Comparison of ENCODE assay signal across 1 cellular context in the genomic region with DNA sequence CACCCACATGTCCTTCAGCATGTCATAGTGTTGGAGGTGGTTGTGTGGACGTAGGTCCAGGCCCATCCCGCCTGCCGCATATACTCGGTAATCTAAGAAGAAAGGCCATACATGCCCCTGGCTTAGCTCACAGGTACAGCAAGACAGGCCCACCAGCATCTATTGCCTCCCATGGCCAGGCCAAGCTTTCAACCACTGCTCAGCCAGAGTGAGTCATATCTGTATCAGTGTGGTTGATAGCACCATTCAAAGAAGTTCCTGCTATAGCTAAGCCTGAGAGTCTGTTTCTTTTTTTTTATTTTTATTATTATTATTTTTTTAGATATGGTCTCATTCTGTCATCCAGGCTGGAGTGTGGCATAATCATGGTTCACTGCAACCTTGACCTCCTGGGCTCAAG.
TF ChIP-seq lines count a peak whose summit lies in the region.

No MANE protein-coding gene starts in this region.

TF ChIP-seq in GM12878, 131 proteins besides CTCF, POLR2A, EP300 and RAD21 (continued from another document and continues in another):
- no peak for TF ChIP-seq POLR2AphosphoS2 (IDR thresholded peaks at IDR 0.05; ENCODE audit: low read depth, low read length)
- peak; percentile 73; the same call in 1 of the 2 replicates for TF ChIP-seq PAX5 (IDR thresholded peaks at IDR 0.05; ENCODE audit: borderline replicate concordance, low read depth, low read length)
- TF ChIP-seq SIX5 (IDR thresholded peaks at IDR 0.05; ENCODE audit: low read depth, low read length, severe bottlenecking) = no peak
- TF ChIP-seq, protein P1, sequence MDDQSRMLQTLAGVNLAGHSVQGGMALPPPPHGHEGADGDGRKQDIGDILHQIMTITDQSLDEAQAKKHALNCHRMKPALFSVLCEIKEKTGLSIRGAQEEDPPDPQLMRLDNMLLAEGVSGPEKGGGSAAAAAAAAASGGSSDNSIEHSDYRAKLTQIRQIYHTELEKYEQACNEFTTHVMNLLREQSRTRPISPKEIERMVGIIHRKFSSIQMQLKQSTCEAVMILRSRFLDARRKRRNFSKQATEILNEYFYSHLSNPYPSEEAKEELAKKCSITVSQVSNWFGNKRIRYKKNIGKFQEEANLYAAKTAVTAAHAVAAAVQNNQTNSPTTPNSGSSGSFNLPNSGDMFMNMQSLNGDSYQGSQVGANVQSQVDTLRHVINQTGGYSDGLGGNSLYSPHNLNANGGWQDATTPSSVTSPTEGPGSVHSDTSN (IDR thresholded peaks at IDR 0.05; ENCODE audit: insufficient replicate concordance, low read depth, low read length) = no peak
- TF ChIP-seq ESRRA (IDR thresholded peaks at IDR 0.05; ENCODE audit: low read length) = no peak
- no peak for TF ChIP-seq WRNIP1 (IDR thresholded peaks at IDR 0.05; ENCODE audit: borderline replicate concordance, low read depth, low read length)
- TF ChIP-seq POU2F2 (IDR thresholded peaks at IDR 0.05; ENCODE audit: borderline replicate concordance, low read depth, low read length) = no peak
- no peak for TF ChIP-seq NFYA (IDR thresholded peaks at IDR 0.05; ENCODE audit: borderline replicate concordance, low read depth, low read length)
- TF ChIP-seq, protein P2, sequence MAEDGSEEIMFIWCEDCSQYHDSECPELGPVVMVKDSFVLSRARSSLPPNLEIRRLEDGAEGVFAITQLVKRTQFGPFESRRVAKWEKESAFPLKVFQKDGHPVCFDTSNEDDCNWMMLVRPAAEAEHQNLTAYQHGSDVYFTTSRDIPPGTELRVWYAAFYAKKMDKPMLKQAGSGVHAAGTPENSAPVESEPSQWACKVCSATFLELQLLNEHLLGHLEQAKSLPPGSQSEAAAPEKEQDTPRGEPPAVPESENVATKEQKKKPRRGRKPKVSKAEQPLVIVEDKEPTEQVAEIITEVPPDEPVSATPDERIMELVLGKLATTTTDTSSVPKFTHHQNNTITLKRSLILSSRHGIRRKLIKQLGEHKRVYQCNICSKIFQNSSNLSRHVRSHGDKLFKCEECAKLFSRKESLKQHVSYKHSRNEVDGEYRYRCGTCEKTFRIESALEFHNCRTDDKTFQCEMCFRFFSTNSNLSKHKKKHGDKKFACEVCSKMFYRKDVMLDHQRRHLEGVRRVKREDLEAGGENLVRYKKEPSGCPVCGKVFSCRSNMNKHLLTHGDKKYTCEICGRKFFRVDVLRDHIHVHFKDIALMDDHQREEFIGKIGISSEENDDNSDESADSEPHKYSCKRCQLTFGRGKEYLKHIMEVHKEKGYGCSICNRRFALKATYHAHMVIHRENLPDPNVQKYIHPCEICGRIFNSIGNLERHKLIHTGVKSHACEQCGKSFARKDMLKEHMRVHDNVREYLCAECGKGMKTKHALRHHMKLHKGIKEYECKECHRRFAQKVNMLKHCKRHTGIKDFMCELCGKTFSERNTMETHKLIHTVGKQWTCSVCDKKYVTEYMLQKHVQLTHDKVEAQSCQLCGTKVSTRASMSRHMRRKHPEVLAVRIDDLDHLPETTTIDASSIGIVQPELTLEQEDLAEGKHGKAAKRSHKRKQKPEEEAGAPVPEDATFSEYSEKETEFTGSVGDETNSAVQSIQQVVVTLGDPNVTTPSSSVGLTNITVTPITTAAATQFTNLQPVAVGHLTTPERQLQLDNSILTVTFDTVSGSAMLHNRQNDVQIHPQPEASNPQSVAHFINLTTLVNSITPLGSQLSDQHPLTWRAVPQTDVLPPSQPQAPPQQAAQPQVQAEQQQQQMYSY (CRISPR knock-in tag; IDR thresholded peaks at IDR 0.05) = no peak
- TF ChIP-seq TBL1XR1 (IDR thresholded peaks at IDR 0.05; ENCODE audit: low read depth, low read length) = no peak
- TF ChIP-seq, protein P3, sequence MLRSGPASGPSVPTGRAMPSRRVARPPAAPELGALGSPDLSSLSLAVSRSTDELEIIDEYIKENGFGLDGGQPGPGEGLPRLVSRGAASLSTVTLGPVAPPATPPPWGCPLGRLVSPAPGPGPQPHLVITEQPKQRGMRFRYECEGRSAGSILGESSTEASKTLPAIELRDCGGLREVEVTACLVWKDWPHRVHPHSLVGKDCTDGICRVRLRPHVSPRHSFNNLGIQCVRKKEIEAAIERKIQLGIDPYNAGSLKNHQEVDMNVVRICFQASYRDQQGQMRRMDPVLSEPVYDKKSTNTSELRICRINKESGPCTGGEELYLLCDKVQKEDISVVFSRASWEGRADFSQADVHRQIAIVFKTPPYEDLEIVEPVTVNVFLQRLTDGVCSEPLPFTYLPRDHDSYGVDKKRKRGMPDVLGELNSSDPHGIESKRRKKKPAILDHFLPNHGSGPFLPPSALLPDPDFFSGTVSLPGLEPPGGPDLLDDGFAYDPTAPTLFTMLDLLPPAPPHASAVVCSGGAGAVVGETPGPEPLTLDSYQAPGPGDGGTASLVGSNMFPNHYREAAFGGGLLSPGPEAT (IDR thresholded peaks at IDR 0.05; ENCODE audit: low read depth) = no peak
- no peak for TF ChIP-seq ZZZ3 (IDR thresholded peaks at IDR 0.05; ENCODE audit: control insufficient read depth, insufficient read length, low read depth)
- TF ChIP-seq DPF2 (IDR thresholded peaks at IDR 0.05) = peak; percentile 52
- TF ChIP-seq, protein P4, sequence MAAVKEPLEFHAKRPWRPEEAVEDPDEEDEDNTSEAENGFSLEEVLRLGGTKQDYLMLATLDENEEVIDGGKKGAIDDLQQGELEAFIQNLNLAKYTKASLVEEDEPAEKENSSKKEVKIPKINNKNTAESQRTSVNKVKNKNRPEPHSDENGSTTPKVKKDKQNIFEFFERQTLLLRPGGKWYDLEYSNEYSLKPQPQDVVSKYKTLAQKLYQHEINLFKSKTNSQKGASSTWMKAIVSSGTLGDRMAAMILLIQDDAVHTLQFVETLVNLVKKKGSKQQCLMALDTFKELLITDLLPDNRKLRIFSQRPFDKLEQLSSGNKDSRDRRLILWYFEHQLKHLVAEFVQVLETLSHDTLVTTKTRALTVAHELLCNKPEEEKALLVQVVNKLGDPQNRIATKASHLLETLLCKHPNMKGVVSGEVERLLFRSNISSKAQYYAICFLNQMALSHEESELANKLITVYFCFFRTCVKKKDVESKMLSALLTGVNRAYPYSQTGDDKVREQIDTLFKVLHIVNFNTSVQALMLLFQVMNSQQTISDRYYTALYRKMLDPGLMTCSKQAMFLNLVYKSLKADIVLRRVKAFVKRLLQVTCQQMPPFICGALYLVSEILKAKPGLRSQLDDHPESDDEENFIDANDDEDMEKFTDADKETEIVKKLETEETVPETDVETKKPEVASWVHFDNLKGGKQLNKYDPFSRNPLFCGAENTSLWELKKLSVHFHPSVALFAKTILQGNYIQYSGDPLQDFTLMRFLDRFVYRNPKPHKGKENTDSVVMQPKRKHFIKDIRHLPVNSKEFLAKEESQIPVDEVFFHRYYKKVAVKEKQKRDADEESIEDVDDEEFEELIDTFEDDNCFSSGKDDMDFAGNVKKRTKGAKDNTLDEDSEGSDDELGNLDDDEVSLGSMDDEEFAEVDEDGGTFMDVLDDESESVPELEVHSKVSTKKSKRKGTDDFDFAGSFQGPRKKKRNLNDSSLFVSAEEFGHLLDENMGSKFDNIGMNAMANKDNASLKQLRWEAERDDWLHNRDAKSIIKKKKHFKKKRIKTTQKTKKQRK (IDR thresholded peaks at IDR 0.05; ENCODE audit: low read depth, low read length) = no peak
- no peak for TF ChIP-seq FOXK2 (IDR thresholded peaks at IDR 0.05)
- peak; percentile 95 for TF ChIP-seq RUNX3 (IDR thresholded peaks at IDR 0.05; ENCODE audit: low read length)
- TF ChIP-seq, protein P5, sequence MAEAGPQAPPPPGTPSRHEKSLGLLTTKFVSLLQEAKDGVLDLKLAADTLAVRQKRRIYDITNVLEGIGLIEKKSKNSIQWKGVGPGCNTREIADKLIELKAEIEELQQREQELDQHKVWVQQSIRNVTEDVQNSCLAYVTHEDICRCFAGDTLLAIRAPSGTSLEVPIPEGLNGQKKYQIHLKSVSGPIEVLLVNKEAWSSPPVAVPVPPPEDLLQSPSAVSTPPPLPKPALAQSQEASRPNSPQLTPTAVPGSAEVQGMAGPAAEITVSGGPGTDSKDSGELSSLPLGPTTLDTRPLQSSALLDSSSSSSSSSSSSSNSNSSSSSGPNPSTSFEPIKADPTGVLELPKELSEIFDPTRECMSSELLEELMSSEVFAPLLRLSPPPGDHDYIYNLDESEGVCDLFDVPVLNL (IDR thresholded peaks at IDR 0.05; ENCODE audit: low read depth, low read length) = no peak
- no peak for TF ChIP-seq ZNF274 (IDR thresholded peaks at IDR 0.05; ENCODE audit: insufficient read depth, insufficient read length)
- no peak for TF ChIP-seq HDAC6 (IDR thresholded peaks at IDR 0.05; ENCODE audit: unreplicated experiment)
- TF ChIP-seq, protein P6, sequence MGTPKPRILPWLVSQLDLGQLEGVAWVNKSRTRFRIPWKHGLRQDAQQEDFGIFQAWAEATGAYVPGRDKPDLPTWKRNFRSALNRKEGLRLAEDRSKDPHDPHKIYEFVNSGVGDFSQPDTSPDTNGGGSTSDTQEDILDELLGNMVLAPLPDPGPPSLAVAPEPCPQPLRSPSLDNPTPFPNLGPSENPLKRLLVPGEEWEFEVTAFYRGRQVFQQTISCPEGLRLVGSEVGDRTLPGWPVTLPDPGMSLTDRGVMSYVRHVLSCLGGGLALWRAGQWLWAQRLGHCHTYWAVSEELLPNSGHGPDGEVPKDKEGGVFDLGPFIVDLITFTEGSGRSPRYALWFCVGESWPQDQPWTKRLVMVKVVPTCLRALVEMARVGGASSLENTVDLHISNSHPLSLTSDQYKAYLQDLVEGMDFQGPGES (IDR thresholded peaks at IDR 0.05) = no peak
- TF ChIP-seq, protein P7, sequence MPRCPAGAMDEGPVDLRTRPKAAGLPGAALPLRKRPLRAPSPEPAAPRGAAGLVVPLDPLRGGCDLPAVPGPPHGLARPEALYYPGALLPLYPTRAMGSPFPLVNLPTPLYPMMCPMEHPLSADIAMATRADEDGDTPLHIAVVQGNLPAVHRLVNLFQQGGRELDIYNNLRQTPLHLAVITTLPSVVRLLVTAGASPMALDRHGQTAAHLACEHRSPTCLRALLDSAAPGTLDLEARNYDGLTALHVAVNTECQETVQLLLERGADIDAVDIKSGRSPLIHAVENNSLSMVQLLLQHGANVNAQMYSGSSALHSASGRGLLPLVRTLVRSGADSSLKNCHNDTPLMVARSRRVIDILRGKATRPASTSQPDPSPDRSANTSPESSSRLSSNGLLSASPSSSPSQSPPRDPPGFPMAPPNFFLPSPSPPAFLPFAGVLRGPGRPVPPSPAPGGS (IDR thresholded peaks at IDR 0.05; ENCODE audit: borderline replicate concordance, insufficient read depth, low read depth, low read length, poor library complexity, severe bottlenecking) = no peak
- no peak for TF ChIP-seq SREBF1 (IDR thresholded peaks at IDR 0.05; ENCODE audit: low read length)
- TF ChIP-seq IRF4 (IDR thresholded peaks at IDR 0.05; ENCODE audit: low read depth, low read length) = peak; percentile 95
- TF ChIP-seq, protein P8, sequence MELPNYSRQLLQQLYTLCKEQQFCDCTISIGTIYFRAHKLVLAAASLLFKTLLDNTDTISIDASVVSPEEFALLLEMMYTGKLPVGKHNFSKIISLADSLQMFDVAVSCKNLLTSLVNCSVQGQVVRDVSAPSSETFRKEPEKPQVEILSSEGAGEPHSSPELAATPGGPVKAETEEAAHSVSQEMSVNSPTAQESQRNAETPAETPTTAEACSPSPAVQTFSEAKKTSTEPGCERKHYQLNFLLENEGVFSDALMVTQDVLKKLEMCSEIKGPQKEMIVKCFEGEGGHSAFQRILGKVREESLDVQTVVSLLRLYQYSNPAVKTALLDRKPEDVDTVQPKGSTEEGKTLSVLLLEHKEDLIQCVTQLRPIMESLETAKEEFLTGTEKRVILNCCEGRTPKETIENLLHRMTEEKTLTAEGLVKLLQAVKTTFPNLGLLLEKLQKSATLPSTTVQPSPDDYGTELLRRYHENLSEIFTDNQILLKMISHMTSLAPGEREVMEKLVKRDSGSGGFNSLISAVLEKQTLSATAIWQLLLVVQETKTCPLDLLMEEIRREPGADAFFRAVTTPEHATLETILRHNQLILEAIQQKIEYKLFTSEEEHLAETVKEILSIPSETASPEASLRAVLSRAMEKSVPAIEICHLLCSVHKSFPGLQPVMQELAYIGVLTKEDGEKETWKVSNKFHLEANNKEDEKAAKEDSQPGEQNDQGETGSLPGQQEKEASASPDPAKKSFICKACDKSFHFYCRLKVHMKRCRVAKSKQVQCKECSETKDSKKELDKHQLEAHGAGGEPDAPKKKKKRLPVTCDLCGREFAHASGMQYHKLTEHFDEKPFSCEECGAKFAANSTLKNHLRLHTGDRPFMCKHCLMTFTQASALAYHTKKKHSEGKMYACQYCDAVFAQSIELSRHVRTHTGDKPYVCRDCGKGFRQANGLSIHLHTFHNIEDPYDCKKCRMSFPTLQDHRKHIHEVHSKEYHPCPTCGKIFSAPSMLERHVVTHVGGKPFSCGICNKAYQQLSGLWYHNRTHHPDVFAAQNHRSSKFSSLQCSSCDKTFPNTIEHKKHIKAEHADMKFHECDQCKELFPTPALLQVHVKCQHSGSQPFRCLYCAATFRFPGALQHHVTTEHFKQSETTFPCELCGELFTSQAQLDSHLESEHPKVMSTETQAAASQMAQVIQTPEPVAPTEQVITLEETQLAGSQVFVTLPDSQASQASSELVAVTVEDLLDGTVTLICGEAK (IDR thresholded peaks at IDR 0.05; ENCODE audit: borderline replicate concordance) = no peak
- TF ChIP-seq ATF7 (IDR thresholded peaks at IDR 0.05; ENCODE audit: low read depth) = no peak
- TF ChIP-seq SMARCA5 (IDR thresholded peaks at IDR 0.05) = no peak
- no peak for TF ChIP-seq BACH1 (IDR thresholded peaks at IDR 0.05; ENCODE audit: borderline replicate concordance)
- TF ChIP-seq SRF (IDR thresholded peaks at IDR 0.05; ENCODE audit: low read depth in 2 of 2, low read length in 2 of 2) = peak in 1 of 2 experiments; percentile 81; a peak in 2 of 4 replicates
- TF ChIP-seq HDAC2 (IDR thresholded peaks at IDR 0.05) = no peak
- TF ChIP-seq IKZF1 (conservative IDR thresholded peaks at IDR 0.05) = no peak; the same call in 1 of the 2 replicates
- no peak for TF ChIP-seq SP1 (IDR thresholded peaks at IDR 0.05; ENCODE audit: low read depth, low read length)
- TF ChIP-seq ZNF384 (IDR thresholded peaks at IDR 0.05; ENCODE audit: borderline replicate concordance, low read depth, low read length) = peak; percentile 56; the same call in 1 of the 2 replicates
- TF ChIP-seq SMAD1 (IDR thresholded peaks at IDR 0.05; ENCODE audit: low read depth, partially characterized antibody) = no peak
- no peak for TF ChIP-seq CHD1 (IDR thresholded peaks at IDR 0.05; ENCODE audit: low read depth, low read length)
- TF ChIP-seq CEBPB (IDR thresholded peaks at IDR 0.05; ENCODE audit: borderline replicate concordance in 1 of 2, low read depth in 2 of 2, low read length in 2 of 2) = no peak
- TF ChIP-seq CBFB (IDR thresholded peaks at IDR 0.05; ENCODE audit: low read depth) = 0 out of 2 replicates have a peak, but pooled peaks have one; percentile 40
